ENCODE assay signal across 7 cellular contexts in genomic region chr9:62915661-62916060, GRCh38.
DNase-seq lines count a peak whose midpoint lies in the region; ATAC-seq, FAIRE-seq and TF ChIP-seq lines count a peak whose summit lies in the region.
"Not testable (repeated sequence)": the region's sequence is repeated elsewhere in the genome, so short reads cannot be mapped to it uniquely, and the experiment has no call there.

No MANE protein-coding gene starts in this region.

- not testable (repeated sequence) for H2BK20ac ChIP-seq in H1 (ENCODE audit: low read length)

- H3K36me3 ChIP-seq in H1 (ENCODE audit: control insufficient read depth in 2 of 4, insufficient read depth in 4 of 4, low read length in 3 of 4); lower lobe of right lung: not testable (repeated sequence)

- not testable (repeated sequence) for H2BK15ac ChIP-seq in H1 (ENCODE audit: low read length)

- FAIRE-seq in H1 (lab: Jason Lieb, UNC) = peak; percentile 80

- TF ChIP-seq CTCF in H1 (IDR thresholded peaks at IDR 0.05; ENCODE audit: control extremely low read depth in 1 of 3, insufficient read depth in 1 of 3, low read depth in 1 of 3, low read length in 3 of 3); lower lobe of right lung (IDR thresholded peaks at IDR 0.05): not testable (repeated sequence)

- H3K79me2 ChIP-seq in H1 (ENCODE audit: control insufficient read depth in 1 of 2, insufficient read depth in 2 of 2, low read length in 2 of 2) = not testable (repeated sequence)

- not testable (repeated sequence) for H3K4me1 ChIP-seq in H1 (replicated peaks in 1 of 4; ENCODE audit: control insufficient read depth in 3 of 4, insufficient read depth in 4 of 4, low read length in 3 of 4); lower lobe of right lung

- H3K27me3 Mint-ChIP-seq in T-cell = not testable (repeated sequence)

- H2BK5ac ChIP-seq in H1 (ENCODE audit: low read depth, low read length) = not testable (repeated sequence)

- not testable (repeated sequence) for H3K4ac ChIP-seq in H1 (replicated peaks; ENCODE audit: insufficient read length, low read depth, low read length)

- H4K5ac ChIP-seq in H1 (ENCODE audit: insufficient read length, low read depth, low read length) = not testable (repeated sequence)

- H4K8ac ChIP-seq in H1 (ENCODE audit: extremely low read depth, insufficient read depth, low read length) = not testable (repeated sequence)

- TF ChIP-seq RAD21 in H1 (IDR thresholded peaks at IDR 0.05 in 1 of 2, conservative IDR thresholded peaks at IDR 0.05 in 1 of 2; ENCODE audit: low read depth in 2 of 2, low read length in 2 of 2) = not testable (repeated sequence)

- DNase-seq in T-cell; H1 (ENCODE audit: low read depth in 1 of 2, low spot score in 2 of 2); lower lobe of right lung: not testable (repeated sequence)

- H3K36me3 Mint-ChIP-seq in T-cell = not testable (repeated sequence)

- H3K14ac ChIP-seq in H1 (ENCODE audit: insufficient read length) = not testable (repeated sequence)

- not testable (repeated sequence) for H3K79me1 ChIP-seq in H1 (ENCODE audit: low read depth, low read length)

- not testable (repeated sequence) for H2BK120ac ChIP-seq in H1 (replicated peaks; ENCODE audit: low read depth, low read length)

- H4K20me1 ChIP-seq in H1 (replicated peaks in 1 of 2; ENCODE audit: control insufficient read depth in 1 of 2, insufficient read depth in 2 of 2, low read length in 2 of 2) = not testable (repeated sequence)

- WGBS in H1 (ENCODE audit: extremely low coverage in 1 of 2, insufficient coverage in 1 of 2, insufficient read length in 1 of 2, insufficient replicate concordance in 2 of 2, low coverage in 1 of 2, low lambda C conversion rate in 2 of 2, missing lambda C conversion rate in 1 of 2), 2 experiments = 4% methylated on average over 4 of the region's 32 CpGs; no CpG with 5 or more reads in 1 of the 2 experiments

- not testable (repeated sequence) for H3K27ac Mint-ChIP-seq in T-cell

- H3K9ac ChIP-seq in H1 (replicated peaks in 1 of 4; ENCODE audit: extremely low read depth in 1 of 4, low read depth in 3 of 4, low read length in 3 of 4) = not testable (repeated sequence)

- intact Hi-C loops in lower lobe of right lung (cut with DNase I) = not testable (repeated sequence)

- not testable (repeated sequence) for H3K9me3 ChIP-seq in H1 (ENCODE audit: insufficient read depth in 2 of 2, low read depth in 1 of 2, low read length in 1 of 2); lower lobe of right lung

- H3K27me3 ChIP-seq in H1 (replicated peaks in 1 of 4; ENCODE audit: control insufficient read depth in 3 of 4, extremely low read depth in 1 of 4, insufficient read depth in 3 of 4, low read length in 3 of 4); lower lobe of right lung (ENCODE audit: low read depth): not testable (repeated sequence)

- H2AK5ac ChIP-seq in H1 (ENCODE audit: low read depth, low read length) = not testable (repeated sequence)

- H2BK12ac ChIP-seq in H1 (ENCODE audit: low read depth, low read length) = not testable (repeated sequence)

- H3K18ac ChIP-seq in H1 (ENCODE audit: extremely low read depth, low read length) = not testable (repeated sequence)

- not testable (repeated sequence) for H3K27ac ChIP-seq in H1 (ENCODE audit: low read depth, low read length); lower lobe of right lung

- not testable (repeated sequence) for H3K4me1 Mint-ChIP-seq in T-cell

- not testable (repeated sequence) for H3K23me2 ChIP-seq in H1 (ENCODE audit: low read depth, low read length)

- not testable (repeated sequence) for TF ChIP-seq POLR2A in H1 (IDR thresholded peaks at IDR 0.05; ENCODE audit: control extremely low read depth in 1 of 2, low read depth in 2 of 2, low read length in 2 of 2)

- POLR2A ChIA-PET in T-cell (lab: Charles Lee); H1 (lab: Charles Lee; ENCODE audit: partially characterized antibody): not testable (repeated sequence)

- not testable (repeated sequence) for H2AFZ ChIP-seq in H1 (ENCODE audit: low read length)

- H3K4me2 ChIP-seq in H1 (ENCODE audit: insufficient read depth in 1 of 2, low read depth in 2 of 2, low read length in 2 of 2) = not testable (repeated sequence)

- H3K23ac ChIP-seq in H1 (ENCODE audit: insufficient read length) = not testable (repeated sequence)

- ATAC-seq in GM18520 (IDR thresholded peaks at IDR 0.05; ENCODE audit: unreplicated experiment) (peak; percentile 99), GM21360 (IDR thresholded peaks at IDR 0.05; ENCODE audit: unreplicated experiment) (peak; percentile 100), HG02759 (IDR thresholded peaks at IDR 0.05; ENCODE audit: unreplicated experiment) (peak; percentile 100), HG03175 (IDR thresholded peaks at IDR 0.05; ENCODE audit: unreplicated experiment) (peak; percentile 100), T-cell (replicated peaks in 1 of 4) (peak; percentile 92 to 100 (median 98)), lower lobe of right lung (peak; percentile 100)

- CTCF ChIA-PET in T-cell (lab: Charles Lee); H1 (lab: Charles Lee; ENCODE audit: partially characterized antibody): not testable (repeated sequence)

- H3K4me3 Mint-ChIP-seq in T-cell = not testable (repeated sequence)

- TF ChIP-seq EP300 in H1 (IDR thresholded peaks at IDR 0.05; ENCODE audit: borderline replicate concordance in 1 of 2, low read depth in 2 of 2, low read length in 2 of 2) = not testable (repeated sequence)

- not testable (repeated sequence) for H3K9me3 Mint-ChIP-seq in T-cell

- H3K4me3 ChIP-seq in H1 (ENCODE audit: extremely low read depth in 1 of 4, insufficient read depth in 2 of 4, low read depth in 3 of 4, low read length in 4 of 4); lower lobe of right lung: not testable (repeated sequence)

- H3K56ac ChIP-seq in H1 (replicated peaks; ENCODE audit: insufficient read length, low read depth, low read length) = not testable (repeated sequence)

- not testable (repeated sequence) for H4K91ac ChIP-seq in H1 (replicated peaks; ENCODE audit: insufficient read length, low read length)
